In the genomic region with DNA sequence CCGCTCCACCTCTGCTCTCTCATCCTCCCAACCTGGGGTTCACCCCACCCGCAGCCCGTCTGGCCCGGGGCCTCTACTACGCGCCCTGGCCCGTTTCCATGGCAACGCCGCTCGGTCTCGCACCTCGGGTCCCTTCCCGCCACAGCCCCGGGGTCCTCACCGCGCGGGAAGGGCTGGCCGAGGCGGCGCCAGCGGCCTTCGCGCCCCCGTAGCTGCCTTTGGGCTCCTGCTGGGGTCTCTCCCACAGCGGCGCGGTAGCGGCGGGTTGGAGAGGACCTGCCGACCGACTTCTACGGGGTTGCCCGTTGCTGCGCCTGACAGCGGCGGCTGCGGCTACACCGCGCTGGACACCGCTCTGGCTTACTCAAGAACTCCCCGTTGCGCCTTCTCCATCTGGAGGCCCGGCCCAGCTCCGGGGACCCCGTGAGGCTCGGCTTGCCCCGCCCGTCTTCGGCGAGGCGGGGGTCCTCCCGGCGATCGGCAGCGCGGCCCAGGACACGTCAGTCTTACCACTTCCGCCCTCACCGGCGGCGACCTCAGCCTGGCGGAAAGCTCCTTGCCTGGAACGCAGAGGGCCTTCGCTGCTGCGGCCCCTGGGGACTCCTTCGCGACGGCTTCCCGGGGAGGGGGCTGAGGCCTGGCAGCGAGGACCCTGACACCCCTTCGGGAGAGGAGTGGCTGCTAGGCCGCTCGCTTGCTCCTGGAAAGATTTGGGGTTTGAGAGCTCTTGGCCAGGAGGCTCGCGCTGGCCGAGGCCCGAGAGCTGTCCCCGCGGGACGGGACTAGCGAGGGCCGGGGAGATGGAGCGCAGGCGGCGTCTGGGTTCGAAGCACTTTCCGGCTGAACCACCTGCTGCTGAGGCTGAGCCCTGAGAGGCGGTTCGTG, we compare ENCODE assay signal across 1 cellular context.
TF ChIP-seq lines count a peak whose summit lies in the region.

Gene TM9SF1, minus strand, starts transcription at position 256 of the 885 bp plus-strand sequence. CDS start 422 bp downstream, outside the sequence.

TF ChIP-seq in HepG2, 621 proteins besides CTCF, POLR2A, EP300 and RAD21 (continued from another document and continues in another):
- TF ChIP-seq CENPT (CRISPR knock-in tag; IDR thresholded peaks at IDR 0.05; ENCODE audit: low read depth) (peak; percentile 95; the same call in 1 of the 2 replicates), FOXM1 (CRISPR knock-in tag; IDR thresholded peaks at IDR 0.05) (peak; percentile 28), ZBTB43 (CRISPR knock-in tag; conservative IDR thresholded peaks at IDR 0.05) (peak; percentile 81), SIN3A (IDR thresholded peaks at IDR 0.05; ENCODE audit: borderline replicate concordance, low read depth, low read length) (peak; percentile 98), DMAP1 (CRISPR knock-in tag; IDR thresholded peaks at IDR 0.05) (peak; percentile 100), DR1 (CRISPR knock-in tag; IDR thresholded peaks at IDR 0.05) (peak; percentile 90; the same call in 1 of the 2 replicates), RORA (CRISPR knock-in tag; IDR thresholded peaks at IDR 0.05) (no peak), THAP11 (CRISPR knock-in tag; IDR thresholded peaks at IDR 0.05) (peak; percentile 96), ZNF776 (CRISPR knock-in tag; IDR thresholded peaks at IDR 0.05) (peak; percentile 95), POLR2G (IDR thresholded peaks at IDR 0.05; ENCODE audit: low read depth, low read length) (peak; percentile 99), ZSCAN9 (CRISPR knock-in tag; IDR thresholded peaks at IDR 0.05; ENCODE audit: borderline replicate concordance) (peak; percentile 96), DNMT1 (CRISPR knock-in tag; IDR thresholded peaks at IDR 0.05) (no peak; the same call in none of the 2 replicates), ZNF431 (CRISPR knock-in tag; IDR thresholded peaks at IDR 0.05; ENCODE audit: borderline replicate concordance, low read depth) (no peak), TCF12 (IDR thresholded peaks at IDR 0.05) (no peak), TCF12 (CRISPR knock-in tag; IDR thresholded peaks at IDR 0.05) (peak; percentile 81; the same call in 1 of the 2 replicates), TFDP2 (CRISPR knock-in tag; IDR thresholded peaks at IDR 0.05) (peak; percentile 100), GLI4 (CRISPR knock-in tag; IDR thresholded peaks at IDR 0.05; ENCODE audit: borderline replicate concordance) (peak; percentile 99), RELA (CRISPR knock-in tag; IDR thresholded peaks at IDR 0.05) (peak; percentile 92; the same call in 1 of the 2 replicates), SSRP1 (CRISPR knock-in tag; IDR thresholded peaks at IDR 0.05) (no peak), ZNF558 (CRISPR knock-in tag; IDR thresholded peaks at IDR 0.05; ENCODE audit: borderline replicate concordance) (no peak), MIER3 (CRISPR knock-in tag; IDR thresholded peaks at IDR 0.05; ENCODE audit: borderline replicate concordance) (peak; percentile 97), ZNF788 (CRISPR knock-in tag; IDR thresholded peaks at IDR 0.05; ENCODE audit: borderline replicate concordance) (peak; percentile 100), NR2F6 (IDR thresholded peaks at IDR 0.05) (no peak), NR2F6 (CRISPR knock-in tag; IDR thresholded peaks at IDR 0.05) (peak; percentile 75), ZNF451 (CRISPR knock-in tag; IDR thresholded peaks at IDR 0.05) (peak; percentile 99), HNF4A (CRISPR knock-in tag; IDR thresholded peaks at IDR 0.05) (no peak; the same call in 1 of the 2 replicates), E2F5 (CRISPR knock-in tag; conservative IDR thresholded peaks at IDR 0.05) (peak; percentile 93), ZNF549 (CRISPR knock-in tag; IDR thresholded peaks at IDR 0.05) (no peak), ZNF772 (CRISPR knock-in tag; IDR thresholded peaks at IDR 0.05) (peak; percentile 100), CCDC6 (CRISPR knock-in tag; IDR thresholded peaks at IDR 0.05) (no peak), KDM6A (CRISPR knock-in tag; IDR thresholded peaks at IDR 0.05; ENCODE audit: low read depth) (peak; percentile 61; the same call in 1 of the 2 replicates), EEA1 (CRISPR knock-in tag; IDR thresholded peaks at IDR 0.05; ENCODE audit: borderline replicate concordance) (peak; percentile 99), MEIS1 (CRISPR knock-in tag; IDR thresholded peaks at IDR 0.05; ENCODE audit: borderline replicate concordance) (peak; percentile 100), NBN (conservative IDR thresholded peaks at IDR 0.05) (no peak), RNF219 (CRISPR knock-in tag; IDR thresholded peaks at IDR 0.05) (no peak), ZNF749 (CRISPR knock-in tag; IDR thresholded peaks at IDR 0.05; ENCODE audit: borderline replicate concordance) (peak; percentile 98; the same call in 1 of the 2 replicates), ZNF260 (CRISPR knock-in tag; IDR thresholded peaks at IDR 0.05; ENCODE audit: borderline replicate concordance, low read depth) (peak; percentile 96), SNRNP70 (IDR thresholded peaks at IDR 0.05; ENCODE audit: low read depth, low read length) (no peak; the same call in 1 of the 2 replicates), SCMH1 (CRISPR knock-in tag; IDR thresholded peaks at IDR 0.05; ENCODE audit: borderline replicate concordance) (no peak), KAT2B (IDR thresholded peaks at IDR 0.05; ENCODE audit: borderline replicate concordance, low read depth, low read length) (no peak), ZNF577 (CRISPR knock-in tag; IDR thresholded peaks at IDR 0.05; ENCODE audit: borderline replicate concordance, low read depth) (peak; percentile 99), ARHGAP35 (CRISPR knock-in tag; IDR thresholded peaks at IDR 0.05; ENCODE audit: borderline replicate concordance) (peak; percentile 99)
- TF ChIP-seq, protein P1, sequence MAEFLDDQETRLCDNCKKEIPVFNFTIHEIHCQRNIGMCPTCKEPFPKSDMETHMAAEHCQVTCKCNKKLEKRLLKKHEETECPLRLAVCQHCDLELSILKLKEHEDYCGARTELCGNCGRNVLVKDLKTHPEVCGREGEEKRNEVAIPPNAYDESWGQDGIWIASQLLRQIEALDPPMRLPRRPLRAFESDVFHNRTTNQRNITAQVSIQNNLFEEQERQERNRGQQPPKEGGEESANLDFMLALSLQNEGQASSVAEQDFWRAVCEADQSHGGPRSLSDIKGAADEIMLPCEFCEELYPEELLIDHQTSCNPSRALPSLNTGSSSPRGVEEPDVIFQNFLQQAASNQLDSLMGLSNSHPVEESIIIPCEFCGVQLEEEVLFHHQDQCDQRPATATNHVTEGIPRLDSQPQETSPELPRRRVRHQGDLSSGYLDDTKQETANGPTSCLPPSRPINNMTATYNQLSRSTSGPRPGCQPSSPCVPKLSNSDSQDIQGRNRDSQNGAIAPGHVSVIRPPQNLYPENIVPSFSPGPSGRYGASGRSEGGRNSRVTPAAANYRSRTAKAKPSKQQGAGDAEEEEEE (CRISPR knock-in tag; IDR thresholded peaks at IDR 0.05; ENCODE audit: borderline replicate concordance), result peak; percentile 99
- TF ChIP-seq, protein P2, sequence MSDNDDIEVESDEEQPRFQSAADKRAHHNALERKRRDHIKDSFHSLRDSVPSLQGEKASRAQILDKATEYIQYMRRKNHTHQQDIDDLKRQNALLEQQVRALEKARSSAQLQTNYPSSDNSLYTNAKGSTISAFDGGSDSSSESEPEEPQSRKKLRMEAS (IDR thresholded peaks at IDR 0.05), result no peak
- TF ChIP-seq, protein P3, sequence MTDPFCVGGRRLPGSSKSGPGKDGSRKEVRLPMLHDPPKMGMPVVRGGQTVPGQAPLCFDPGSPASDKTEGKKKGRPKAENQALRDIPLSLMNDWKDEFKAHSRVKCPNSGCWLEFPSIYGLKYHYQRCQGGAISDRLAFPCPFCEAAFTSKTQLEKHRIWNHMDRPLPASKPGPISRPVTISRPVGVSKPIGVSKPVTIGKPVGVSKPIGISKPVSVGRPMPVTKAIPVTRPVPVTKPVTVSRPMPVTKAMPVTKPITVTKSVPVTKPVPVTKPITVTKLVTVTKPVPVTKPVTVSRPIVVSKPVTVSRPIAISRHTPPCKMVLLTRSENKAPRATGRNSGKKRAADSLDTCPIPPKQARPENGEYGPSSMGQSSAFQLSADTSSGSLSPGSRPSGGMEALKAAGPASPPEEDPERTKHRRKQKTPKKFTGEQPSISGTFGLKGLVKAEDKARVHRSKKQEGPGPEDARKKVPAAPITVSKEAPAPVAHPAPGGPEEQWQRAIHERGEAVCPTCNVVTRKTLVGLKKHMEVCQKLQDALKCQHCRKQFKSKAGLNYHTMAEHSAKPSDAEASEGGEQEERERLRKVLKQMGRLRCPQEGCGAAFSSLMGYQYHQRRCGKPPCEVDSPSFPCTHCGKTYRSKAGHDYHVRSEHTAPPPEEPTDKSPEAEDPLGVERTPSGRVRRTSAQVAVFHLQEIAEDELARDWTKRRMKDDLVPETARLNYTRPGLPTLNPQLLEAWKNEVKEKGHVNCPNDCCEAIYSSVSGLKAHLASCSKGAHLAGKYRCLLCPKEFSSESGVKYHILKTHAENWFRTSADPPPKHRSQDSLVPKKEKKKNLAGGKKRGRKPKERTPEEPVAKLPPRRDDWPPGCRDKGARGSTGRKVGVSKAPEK (CRISPR knock-in tag; IDR thresholded peaks at IDR 0.05; ENCODE audit: borderline replicate concordance), result peak; percentile 92; the same call in 1 of the 2 replicates
- TF ChIP-seq, protein P4, sequence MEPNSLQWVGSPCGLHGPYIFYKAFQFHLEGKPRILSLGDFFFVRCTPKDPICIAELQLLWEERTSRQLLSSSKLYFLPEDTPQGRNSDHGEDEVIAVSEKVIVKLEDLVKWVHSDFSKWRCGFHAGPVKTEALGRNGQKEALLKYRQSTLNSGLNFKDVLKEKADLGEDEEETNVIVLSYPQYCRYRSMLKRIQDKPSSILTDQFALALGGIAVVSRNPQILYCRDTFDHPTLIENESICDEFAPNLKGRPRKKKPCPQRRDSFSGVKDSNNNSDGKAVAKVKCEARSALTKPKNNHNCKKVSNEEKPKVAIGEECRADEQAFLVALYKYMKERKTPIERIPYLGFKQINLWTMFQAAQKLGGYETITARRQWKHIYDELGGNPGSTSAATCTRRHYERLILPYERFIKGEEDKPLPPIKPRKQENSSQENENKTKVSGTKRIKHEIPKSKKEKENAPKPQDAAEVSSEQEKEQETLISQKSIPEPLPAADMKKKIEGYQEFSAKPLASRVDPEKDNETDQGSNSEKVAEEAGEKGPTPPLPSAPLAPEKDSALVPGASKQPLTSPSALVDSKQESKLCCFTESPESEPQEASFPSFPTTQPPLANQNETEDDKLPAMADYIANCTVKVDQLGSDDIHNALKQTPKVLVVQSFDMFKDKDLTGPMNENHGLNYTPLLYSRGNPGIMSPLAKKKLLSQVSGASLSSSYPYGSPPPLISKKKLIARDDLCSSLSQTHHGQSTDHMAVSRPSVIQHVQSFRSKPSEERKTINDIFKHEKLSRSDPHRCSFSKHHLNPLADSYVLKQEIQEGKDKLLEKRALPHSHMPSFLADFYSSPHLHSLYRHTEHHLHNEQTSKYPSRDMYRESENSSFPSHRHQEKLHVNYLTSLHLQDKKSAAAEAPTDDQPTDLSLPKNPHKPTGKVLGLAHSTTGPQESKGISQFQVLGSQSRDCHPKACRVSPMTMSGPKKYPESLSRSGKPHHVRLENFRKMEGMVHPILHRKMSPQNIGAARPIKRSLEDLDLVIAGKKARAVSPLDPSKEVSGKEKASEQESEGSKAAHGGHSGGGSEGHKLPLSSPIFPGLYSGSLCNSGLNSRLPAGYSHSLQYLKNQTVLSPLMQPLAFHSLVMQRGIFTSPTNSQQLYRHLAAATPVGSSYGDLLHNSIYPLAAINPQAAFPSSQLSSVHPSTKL (CRISPR knock-in tag; IDR thresholded peaks at IDR 0.05), result peak; percentile 75
